In the genomic region with DNA sequence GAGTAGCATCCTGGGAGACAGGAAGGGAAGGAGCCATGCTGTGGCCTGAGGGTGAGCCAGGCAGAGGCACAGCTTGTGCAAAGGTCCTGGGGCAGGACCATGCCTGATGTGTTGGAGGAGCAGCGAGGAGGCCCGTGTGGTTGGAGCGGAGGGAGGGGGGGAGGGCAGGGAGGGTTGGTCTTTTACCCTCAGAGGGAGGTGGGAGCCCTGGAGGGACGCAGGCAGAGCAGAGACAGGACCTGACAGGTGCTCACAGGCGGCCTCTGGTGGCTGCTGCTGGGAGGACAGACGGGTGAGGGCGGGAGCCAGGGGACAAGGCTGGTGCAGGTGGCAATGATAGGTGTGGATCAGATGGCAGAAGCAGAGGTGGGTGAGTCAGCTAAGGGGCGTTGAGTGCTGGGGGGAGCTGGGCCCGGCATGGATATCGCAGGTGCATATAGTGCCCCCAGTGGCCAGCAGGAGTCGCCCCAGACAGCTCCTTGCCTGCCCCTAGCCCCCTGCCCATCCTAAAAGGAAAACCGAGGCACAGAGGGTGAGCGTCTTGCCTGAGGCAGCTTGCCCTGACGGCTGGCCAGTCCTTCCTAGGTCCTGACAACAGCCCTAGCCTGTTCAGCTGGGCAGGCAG, we compare ENCODE assay signal across 8 cellular contexts. TPM values are rescaled to one million over a fixed set of nuclear protein-coding genes. Genes with fewer than 3 reads are reported as not detected.
DNase-seq lines count a peak whose midpoint lies in the region; ATAC-seq and TF ChIP-seq lines count a peak whose summit lies in the region.

No MANE protein-coding gene starts in this region.

- H3K27me3 ChIP-seq in foreskin keratinocyte, result no peaks in the 10 kb centered on the region

- H3K9me3 Mint-ChIP-seq in activated T-cell treated with anti-CD3 and anti-CD28 coated beads, Interleukin-2, amount 50 U/mL, for 24 hours, result no peaks in the 10 kb centered on the region

- no peak overlapping the region for H3K27ac ChIP-seq in foreskin keratinocyte

- H3K4me3 Mint-ChIP-seq in activated T-cell treated with anti-CD3 and anti-CD28 coated beads, Interleukin-2, amount 50 U/mL, for 24 hours, result no peak overlapping the region

- peaks cover 5% of the 10 kb centered on the region for H3K27me3 Mint-ChIP-seq in activated T-cell treated with anti-CD3 and anti-CD28 coated beads, Interleukin-2, amount 50 U/mL, for 24 hours

- peak; percentile 35 for DNase-seq in NCI-H748 (lab: John Stamatoyannopoulos, UW; ENCODE audit: unreplicated experiment)
- no peak for DNase-seq in NCI-H748 treated with DMSO at 0.1 percent for 48 hours (lab: John Stamatoyannopoulos, UW)
- peak; percentile 29 for DNase-seq in OCI-M1 (lab: John Stamatoyannopoulos, UW)
- DNase-seq in activated T-cell treated with anti-CD3 and anti-CD28 coated beads, Interleukin-2, amount 50 U/mL, for 24 hours, result peak; percentile 86
- DNase-seq in foreskin keratinocyte, result peak in 1 of 2 donors; percentile 14
- peak; percentile 25 for DNase-seq in renal cortical epithelial cell (ENCODE audit: low read depth)
- no peak for DNase-seq in NCI-H128 (lab: John Stamatoyannopoulos, UW; ENCODE audit: unreplicated experiment)
- DNase-seq in T1000 (lab: John Stamatoyannopoulos, UW), result no peak

- H3K27ac Mint-ChIP-seq in activated T-cell treated with anti-CD3 and anti-CD28 coated beads, Interleukin-2, amount 50 U/mL, for 24 hours, result no peak overlapping the region

- no peaks in the 10 kb centered on the region for H3K4me1 ChIP-seq in foreskin keratinocyte

- TF ChIP-seq CTCF in foreskin keratinocyte (conservative IDR thresholded peaks at IDR 0.05), result peak; percentile 80

- no peaks in the 10 kb centered on the region for H3K36me3 Mint-ChIP-seq in activated T-cell treated with anti-CD3 and anti-CD28 coated beads, Interleukin-2, amount 50 U/mL, for 24 hours (ENCODE audit: low read depth)

- peak; percentile 75 for ATAC-seq in foreskin keratinocyte

- H3K4me1 Mint-ChIP-seq in activated T-cell treated with anti-CD3 and anti-CD28 coated beads, Interleukin-2, amount 50 U/mL, for 24 hours (ENCODE audit: low read depth), result peaks cover 3% of the 10 kb centered on the region

RNA-seq across cellular contexts. Expression of a gene that starts 9.8 kb away (rescaled TPM):
- 114 and 130 TPM in 2 replicates for total RNA-seq in foreskin keratinocyte
- polyA plus RNA-seq in foreskin keratinocyte, result 109 and 126 TPM in 2 replicates
- 2.1 TPM in 1 of 2 replicates, not detected in the other for total RNA-seq in renal cortical epithelial cell

RNA-seq across cellular contexts. Expression of a gene that starts 31.9 kb away (rescaled TPM):
- total RNA-seq in foreskin keratinocyte (53.7 and 59.5 TPM in 2 replicates), renal cortical epithelial cell (76.2 and 80.7 TPM in 2 replicates)
- polyA plus RNA-seq in foreskin keratinocyte, result 38.7 and 40.1 TPM in 2 replicates

RNA-seq across cellular contexts. Expression of a gene that starts 52.6 kb away (rescaled TPM):
- total RNA-seq in foreskin keratinocyte, result 0.11 and 0.27 TPM in 2 replicates
- polyA plus RNA-seq in foreskin keratinocyte, result 0.16 TPM in 1 of 2 replicates, not detected in the other
- 0.10 TPM in 1 of 2 replicates, not detected in the other for total RNA-seq in renal cortical epithelial cell

RNA-seq across cellular contexts. Expression of a gene that starts 59.7 kb away (rescaled TPM):
- total RNA-seq in foreskin keratinocyte, result 97.8 and 100 TPM in 2 replicates
- 109 and 111 TPM in 2 replicates for polyA plus RNA-seq in foreskin keratinocyte
- total RNA-seq in renal cortical epithelial cell, result 39.4 and 72.6 TPM in 2 replicates

Comparison
In these comparisons a context has a peak if more than half of its experiments do, and no peak if none do; other contexts are left out.
1. DNase-seq: peak in NCI-H748 (single experiment), OCI-M1 (single experiment), activated T-cell treated with anti-CD3 and anti-CD28 coated beads, Interleukin-2, amount 50 U/mL, for 24 hours (single experiment) and renal cortical epithelial cell (single experiment); none in NCI-H748 treated with DMSO at 0.1 percent for 48 hours (single experiment), NCI-H128 (single experiment) and T1000 (single experiment).
2. RNA of a gene that starts 9.8 kb away (total RNA-seq): 114 to 130 TPM in foreskin keratinocyte; 2.1 TPM in renal cortical epithelial cell; every median in the first group is over 10 times any median in the second.